26 cellular contexts compared by ENCODE assay signal in genomic region chr10:101393378-101393777, GRCh38. TPM values are rescaled to one million over a fixed set of nuclear protein-coding genes. Genes with fewer than 3 reads are reported as not detected.
DNase-seq lines count a peak whose midpoint lies in the region; ATAC-seq and TF ChIP-seq lines count a peak whose summit lies in the region.
"Had no signal": no experiment of that assay in that cellular context is flagged by ENCODE, and none has a peak within 500 bp of the region (broad histone marks: within the 10 kb centered on the region; RNA-seq: fewer than 3 reads in every experiment).

No MANE protein-coding gene starts in this region.

- H3K9me3 Mint-ChIP-seq in endothelial cell (ENCODE audit: unreplicated experiment): no peaks in the 10 kb centered on the region
- H3K9me3 Mint-ChIP-seq: CD14-positive monocyte; CD4-positive, alpha-beta memory T cell; CD4-positive, CD25-positive, alpha-beta regulatory T cell; CD8-positive, alpha-beta memory T cell had no signal

- H3K4me2 ChIP-seq in neural cell (ENCODE audit: low read length): no peak overlapping the region
- H3K4me2 ChIP-seq: BLaER1 had no signal

- H3K79me2 ChIP-seq in neural cell (replicated peaks; ENCODE audit: insufficient read depth, low read length): peaks cover 22% of the 10 kb centered on the region

- H3K4me3 Mint-ChIP-seq in T-helper 17 cell (no peak overlapping the region), endothelial cell (ENCODE audit: unreplicated experiment) (no peak overlapping the region)
- H3K4me3 Mint-ChIP-seq: CD14-positive monocyte; CD4-positive, alpha-beta memory T cell; CD4-positive, CD25-positive, alpha-beta regulatory T cell; CD8-positive, alpha-beta memory T cell had no signal

- H3K27ac ChIP-seq in HEK293 (ENCODE audit: extremely low read depth, low read depth, low read length) (no peak overlapping the region), neural cell (ENCODE audit: low read length) (peak overlapping the region; percentile 73)
- H3K27ac ChIP-seq: BLaER1 had no signal

- intact Hi-C loops in sciatic nerve (cut with DNase I): no loop called here

- H3K36me3 Mint-ChIP-seq in T-helper 17 cell (ENCODE audit: low read depth) (peaks cover 3% of the 10 kb centered on the region), endothelial cell (ENCODE audit: low read depth, unreplicated experiment) (no peaks in the 10 kb centered on the region)

- TF ChIP-seq CTCF in HEK293 (tag by site-specific recombination; IDR thresholded peaks at IDR 0.05) (no peak), endothelial cell (IDR thresholded peaks at IDR 0.05; ENCODE audit: unreplicated experiment) (no peak), neural cell (IDR thresholded peaks at IDR 0.05; ENCODE audit: poor library complexity, severe bottlenecking) (no peak)

- H3K36me3 ChIP-seq in HEK293 (ENCODE audit: control insufficient read depth in 2 of 2, insufficient read depth in 1 of 2, low read length in 2 of 2): 0 out of 3 replicates have a peak, but pooled peaks cover 0 to 2% of the 10 kb centered on the region in 2 experiments
- H3K36me3 ChIP-seq in neural cell (ENCODE audit: insufficient read depth, low read length): no peaks in the 10 kb centered on the region
- H3K36me3 ChIP-seq: BE2C had no signal

- POLR2A ChIA-PET in HEK293 (lab: Yijun Ruan, JAX): no interaction called here

- H3K27me3 Mint-ChIP-seq in T-helper 17 cell (no peaks in the 10 kb centered on the region), endothelial cell (ENCODE audit: unreplicated experiment) (no peaks in the 10 kb centered on the region)
- H3K27me3 Mint-ChIP-seq: CD4-positive, alpha-beta memory T cell; CD4-positive, CD25-positive, alpha-beta regulatory T cell; CD8-positive, alpha-beta memory T cell had no signal

- peak overlapping the region; percentile 83 for H3K27ac Mint-ChIP-seq in T-helper 17 cell
- peak overlapping the region; percentile 42 for H3K27ac Mint-ChIP-seq in endothelial cell (ENCODE audit: unreplicated experiment)

- CTCF ChIA-PET in HEK293 (lab: Yijun Ruan, JAX): interaction anchor here (1.2 kb wide), 1 partner anchor 179 kb away, joined by 4 read pairs; no protein-coding TSS in a partner anchor

- H3K4me3 ChIP-seq in HEK293 (ENCODE audit: low read depth, low read length) (no peak overlapping the region), neural cell (ENCODE audit: low read length) (no peak overlapping the region)
- H3K4me3 ChIP-seq: BLaER1, GM12878 had no signal

- no peaks in the 10 kb centered on the region for H3K27me3 ChIP-seq in neural cell (ENCODE audit: insufficient read depth, low read depth, low read length)
- H3K27me3 ChIP-seq: BE2C, BLaER1 had no signal

- no peak for TF ChIP-seq EP300 in neural cell (conservative IDR thresholded peaks at IDR 0.05; ENCODE audit: poor library complexity, severe bottlenecking)

- ATAC-seq in T-helper 17 cell (no peak), sciatic nerve (no peak), GM18517 (IDR thresholded peaks at IDR 0.05; ENCODE audit: unreplicated experiment) (no peak)
- ATAC-seq: GM12878 had no signal

- TF ChIP-seq RAD21 in neural cell (conservative IDR thresholded peaks at IDR 0.05): no peak

- H3K4me1 ChIP-seq in HEK293 (ENCODE audit: control insufficient read depth, insufficient read depth, low read length): peaks cover 16% of the 10 kb centered on the region
- H3K4me1 ChIP-seq: BE2C, BLaER1 had no signal

- no peak for DNase-seq in T-helper 17 cell
- no peak for DNase-seq in endothelial cell (ENCODE audit: low spot score)
- no peak for DNase-seq in sciatic nerve (ENCODE audit: low spot score)
- no peak for DNase-seq in NCI-H82 (lab: John Stamatoyannopoulos, UW)
- DNase-seq in NCI-H226: no peak
- DNase-seq: 8988T; ACHN; BE2C; C1 segment of cervical spinal cord; CD4-positive, alpha-beta memory T cell; CD4-positive, CD25-positive, alpha-beta regulatory T cell; CD8-positive, alpha-beta memory T cell; COR-L47; DMS 273 treated with DMSO at 0.1 percent for 48 hours; DMS153; DMS53; DMS79; DND-41; EL; GDM1 had no signal

- no peaks in the 10 kb centered on the region for H4K20me1 ChIP-seq in neural cell (ENCODE audit: insufficient read depth)

- no peak overlapping the region for H2AFZ ChIP-seq in neural cell (ENCODE audit: low read depth, low read length)

- no peaks in the 10 kb centered on the region for H3K9me3 ChIP-seq in HEK293 (ENCODE audit: control insufficient read depth, insufficient read depth, low read depth, low read length)
- H3K9me3 ChIP-seq in T-helper 17 cell (ENCODE audit: control insufficient read depth, low read length, poor library complexity, severe bottlenecking): no peaks in the 10 kb centered on the region
- H3K9me3 ChIP-seq in neural cell (ENCODE audit: low read length): no peaks in the 10 kb centered on the region
- H3K9me3 ChIP-seq: BE2C, BLaER1 had no signal

- H3K4me1 Mint-ChIP-seq in T-helper 17 cell: peaks cover 19% of the 10 kb centered on the region
- peaks cover 3% of the 10 kb centered on the region for H3K4me1 Mint-ChIP-seq in endothelial cell (ENCODE audit: unreplicated experiment)

- peaks cover 5% of the 10 kb centered on the region for H3F3A ChIP-seq in neural cell (ENCODE audit: insufficient read depth, low read length, poor library complexity, severe bottlenecking)

- no peak overlapping the region for H3K9ac ChIP-seq in neural cell (ENCODE audit: low read length)
- H3K9ac ChIP-seq: BLaER1 had no signal

- H3K9me2 ChIP-seq in neural cell (ENCODE audit: insufficient read depth, low read length): no peaks in the 10 kb centered on the region

TF ChIP-seq in HEK293, 187 proteins besides CTCF, POLR2A, EP300 and RAD21:
- TF ChIP-seq PRDM10 (tag by site-specific recombination; IDR thresholded peaks at IDR 0.05): peak; percentile 52; the same call in 1 of the 2 replicates
- peak; percentile 52 for TF ChIP-seq ZNF600 (tag by site-specific recombination; IDR thresholded peaks at IDR 0.05)
- TF ChIP-seq ZNF223 (tag by site-specific recombination; IDR thresholded peaks at IDR 0.05): no peak

TF ChIP-seq in neural cell, 6 proteins besides CTCF, POLR2A, EP300 and RAD21:
- no peak for TF ChIP-seq POLR2AphosphoS5 (IDR thresholded peaks at IDR 0.05)
- no peak for TF ChIP-seq REST (IDR thresholded peaks at IDR 0.05; ENCODE audit: borderline replicate concordance)
- TF ChIP-seq EZH2 (IDR thresholded peaks at IDR 0.05; ENCODE audit: borderline replicate concordance, insufficient read depth, low read length, poor library complexity, severe bottlenecking): no peak
- TF ChIP-seq MXI1 (conservative IDR thresholded peaks at IDR 0.05; ENCODE audit: poor library complexity, severe bottlenecking): no peak
- TF ChIP-seq TAF1 (IDR thresholded peaks at IDR 0.05; ENCODE audit: low read depth): no peak
- no peak for TF ChIP-seq SMC3 (conservative IDR thresholded peaks at IDR 0.05; ENCODE audit: poor library complexity)

RNA-seq across cellular contexts. Expression of gene BTRC, which starts 39.4 kb away (rescaled TPM):
- total RNA-seq in T-helper 17 cell (10 to 100 TPM; 14.8 to 17.0 TPM), endothelial cell (ENCODE audit: unreplicated experiment) (27.5 TPM), sciatic nerve (24.3 TPM)
- 25.2 and 32.6 TPM in 2 replicates for polyA plus RNA-seq in neural cell
- 65.0 and 78.1 TPM in 2 replicates for polyA minus RNA-seq in neural cell
